Comparison of ENCODE assay signal across 13 cellular contexts in genomic region chr11:65660038-65660437, GRCh38. TPM values are rescaled to one million over a fixed set of nuclear protein-coding genes. Genes with fewer than 3 reads are reported as not detected.
DNase-seq lines count a peak whose midpoint lies in the region; ATAC-seq and TF ChIP-seq lines count a peak whose summit lies in the region.
"Had no signal": no experiment of that assay in that cellular context is flagged by ENCODE, and none has a peak within 500 bp of the region (broad histone marks: within the 10 kb centered on the region; RNA-seq: fewer than 3 reads in every experiment).

No MANE protein-coding gene starts in this region.

- peaks cover 54% of the 10 kb centered on the region for H3K4me1 Mint-ChIP-seq in stimulated activated naive CD8-positive, alpha-beta T cell treated with anti-CD3 and anti-CD28 coated beads, Interleukin-15, Interleukin-2, amounts not matched to agents 100 ng/mL and 50 ng/mL, for 24 hours (ENCODE audit: low read depth)
- H3K4me1 Mint-ChIP-seq in dendritic cell treated with granulocyte-macrophage colony-stimulating factor and Interleukin-4, amounts not matched to agents 40 ng/mL and 50 ng/mL, for 4 days (ENCODE audit: low read depth), result peaks cover 53% of the 10 kb centered on the region

- peaks cover 62% of the 10 kb centered on the region for H3K36me3 Mint-ChIP-seq in stimulated activated naive CD8-positive, alpha-beta T cell treated with anti-CD3 and anti-CD28 coated beads, Interleukin-15, Interleukin-2, amounts not matched to agents 100 ng/mL and 50 ng/mL, for 24 hours (ENCODE audit: low read depth)
- peaks cover 72% of the 10 kb centered on the region for H3K36me3 Mint-ChIP-seq in dendritic cell treated with granulocyte-macrophage colony-stimulating factor and Interleukin-4, amounts not matched to agents 40 ng/mL and 50 ng/mL, for 4 days (ENCODE audit: low read depth)

- H3K9me3 Mint-ChIP-seq in stimulated activated naive CD8-positive, alpha-beta T cell treated with anti-CD3 and anti-CD28 coated beads, Interleukin-15, Interleukin-2, amounts not matched to agents 100 ng/mL and 50 ng/mL, for 24 hours, result no peaks in the 10 kb centered on the region
- no peaks in the 10 kb centered on the region for H3K9me3 Mint-ChIP-seq in dendritic cell treated with granulocyte-macrophage colony-stimulating factor and Interleukin-4, amounts not matched to agents 40 ng/mL and 50 ng/mL, for 4 days
- H3K9me3 Mint-ChIP-seq: GM23338 had no signal

- no peak for TF ChIP-seq CTCF in tibial artery (IDR thresholded peaks at IDR 0.05)

- peaks cover 63 to 69% (median 68%) of the 10 kb centered on the region in 3 donors for H3K36me3 ChIP-seq in tibial artery

- no peak for ATAC-seq in stimulated activated naive CD8-positive, alpha-beta T cell treated with anti-CD3 and anti-CD28 coated beads, Interleukin-15, Interleukin-2, amounts not matched to agents 100 U/mL and 50 U/mL, for 24 hours
- ATAC-seq: GM23338, mucosa of descending colon, SK-N-SH treated with all-trans-retinoic acid at 6 μM for 48 hours had no signal

- H3K4me3 ChIP-seq in tibial artery, result no peak overlapping the region
- H3K4me3 ChIP-seq: GM23338, mucosa of descending colon had no signal

- intact Hi-C loops in dendritic cell treated with granulocyte-macrophage colony-stimulating factor and Interleukin-4, amounts not matched to agents 40 ng/mL and 50 ng/mL, for 4 days (cut with micrococcal nuclease), result no loop called here
- intact Hi-C loops in tibial artery (cut with DNase I; ENCODE audit: low total_unique reads), result loop anchor here (5.0 kb wide), 1 partner anchor 43 kb away; the partner anchor contains the start of gene PCNX3

- H3K4me3 Mint-ChIP-seq in stimulated activated naive CD8-positive, alpha-beta T cell treated with anti-CD3 and anti-CD28 coated beads, Interleukin-15, Interleukin-2, amounts not matched to agents 100 ng/mL and 50 ng/mL, for 24 hours, result peak overlapping the region; percentile 0
- no peak overlapping the region for H3K4me3 Mint-ChIP-seq in dendritic cell treated with granulocyte-macrophage colony-stimulating factor and Interleukin-4, amounts not matched to agents 40 ng/mL and 50 ng/mL, for 4 days
- H3K4me3 Mint-ChIP-seq: GM23338 had no signal

- peak overlapping the region; percentile 16 to 31 for H3K27ac ChIP-seq in tibial artery

- no peak for DNase-seq in stimulated activated naive CD8-positive, alpha-beta T cell treated with anti-CD3 and anti-CD28 coated beads, Interleukin-15, Interleukin-2, amounts not matched to agents 100 U/mL and 50 U/mL, for 24 hours
- DNase-seq in tibial artery, result no peak
- no peak for DNase-seq in GM19240 (ENCODE audit: insufficient read length, low spot score)
- no peak for DNase-seq in A172 (ENCODE audit: low spot score)
- DNase-seq: activated CD4-positive, alpha-beta T cell treated with anti-CD3 and anti-CD28 coated beads for 1 hour; AML-193; MM.1S; substantia nigra had no signal

- H3K27me3 Mint-ChIP-seq in stimulated activated naive CD8-positive, alpha-beta T cell treated with anti-CD3 and anti-CD28 coated beads, Interleukin-15, Interleukin-2, amounts not matched to agents 100 ng/mL and 50 ng/mL, for 24 hours, result no peaks in the 10 kb centered on the region
- no peaks in the 10 kb centered on the region for H3K27me3 Mint-ChIP-seq in dendritic cell treated with granulocyte-macrophage colony-stimulating factor and Interleukin-4, amounts not matched to agents 40 ng/mL and 50 ng/mL, for 4 days

- H3K27ac Mint-ChIP-seq in stimulated activated naive CD8-positive, alpha-beta T cell treated with anti-CD3 and anti-CD28 coated beads, Interleukin-15, Interleukin-2, amounts not matched to agents 100 ng/mL and 50 ng/mL, for 24 hours, result peak overlapping the region; percentile 43
- peak overlapping the region; percentile 9 for H3K27ac Mint-ChIP-seq in dendritic cell treated with granulocyte-macrophage colony-stimulating factor and Interleukin-4, amounts not matched to agents 40 ng/mL and 50 ng/mL, for 4 days

- H3K4me1 ChIP-seq in tibial artery, result peaks cover 0 to 44% (median 35%) of the 10 kb centered on the region in 4 donors

- no peaks in the 10 kb centered on the region for H3K9me3 ChIP-seq in tibial artery
- H3K9me3 ChIP-seq: mucosa of descending colon had no signal

- no peaks in the 10 kb centered on the region for H3K27me3 ChIP-seq in tibial artery

RNA-seq across cellular contexts. Expression of gene RELA, which starts 2.7 kb away (rescaled TPM):
- 24.9 and 29.7 TPM in 2 replicates for total RNA-seq in A172 (2014; rRNA removed; shearing (Covaris generic))

RNA-seq across cellular contexts. Expression of gene SIPA1, which starts 22.1 kb away (rescaled TPM):
- total RNA-seq in A172 (2014; rRNA removed; shearing (Covaris generic)), result 10.4 and 19.5 TPM in 2 replicates

RNA-seq across cellular contexts. Expression of gene PCNX3, which starts 44.5 kb away (rescaled TPM):
- total RNA-seq in A172 (2014; rRNA removed; shearing (Covaris generic)), result 19.6 and 20.1 TPM in 2 replicates

RNA-seq across cellular contexts. Expression of gene MAP3K11, which starts 46.0 kb away (rescaled TPM):
- total RNA-seq in A172 (2014; rRNA removed; shearing (Covaris generic)), result 38.2 and 39.2 TPM in 2 replicates

RNA-seq across cellular contexts. Expression of gene KAT5, which starts 52.0 kb away (rescaled TPM):
- total RNA-seq in A172 (2014; rRNA removed; shearing (Covaris generic)), result 26.1 and 37.3 TPM in 2 replicates
